Comparison of ENCODE assay signal across 1 cellular context in genomic region chr11:31800398-31801265, GRCh38.
TF ChIP-seq lines count a peak whose summit lies in the region.

No MANE protein-coding gene starts in this region.

TF ChIP-seq in WTC11, 78 proteins besides CTCF, POLR2A, EP300 and RAD21 (continued from another document):
- TF ChIP-seq ARID4B (CRISPR knock-in tag; IDR thresholded peaks at IDR 0.05; ENCODE audit: borderline replicate concordance) (no peak), ZNF219 (CRISPR knock-in tag; IDR thresholded peaks at IDR 0.05; ENCODE audit: borderline replicate concordance) (no peak), E2F5 (CRISPR knock-in tag; IDR thresholded peaks at IDR 0.05) (no peak)
TF ChIP-seq in WTC11: peak in this region for 0.
